8 cellular contexts compared by ENCODE assay signal in genomic region chr17:75904749-75905521, GRCh38. TPM values are rescaled to one million over a fixed set of nuclear protein-coding genes. Genes with fewer than 3 reads are reported as not detected.
A peak's percentile ranks its signal among the peaks of the same experiment; 100 is the strongest.
DNase-seq lines count a peak whose midpoint lies in the region; ATAC-seq lines count a peak whose summit lies in the region.

Gene MRPL38 (minus strand): TSS chr17:75904884. CDS start chr17:75904875, 9 bp downstream.

- peak within 1 kb of the TSS; percentile 33 for H2AK5ac ChIP-seq in mesenchymal stem cell (ENCODE audit: low read length, severe bottlenecking)

- WGBS in mesenchymal stem cell, result 5% methylated on average over 47 of the region's 69 CpGs

- peak within 1 kb of the TSS; percentile 93 for H2BK15ac ChIP-seq in mesenchymal stem cell (ENCODE audit: low read depth, poor library complexity, severe bottlenecking)

- H3K23ac ChIP-seq in mesenchymal stem cell (ENCODE audit: low read length in 2 of 2), result no peak within 1 kb of the TSS

- H3K4ac ChIP-seq in mesenchymal stem cell (ENCODE audit: low read depth in 1 of 2, low read length in 2 of 2), result peak within 1 kb of the TSS in 1 of 2 experiments; percentile 90

- peak within 1 kb of the TSS; percentile 46 for H4K91ac ChIP-seq in mesenchymal stem cell (ENCODE audit: low read length)

- peak within 1 kb of the TSS; percentile 88 for H3K4me2 ChIP-seq in mesenchymal stem cell (ENCODE audit: low read length, poor library complexity, severe bottlenecking)

- H3K79me1 ChIP-seq in mesenchymal stem cell (replicated peaks; ENCODE audit: low read length, poor library complexity, severe bottlenecking), result peaks cover 18% of the 10 kb centered on the region

- peak within 1 kb of the TSS; percentile 65 for H3K4me3 ChIP-seq in effector memory CD4-positive, alpha-beta T cell (ENCODE audit: insufficient read depth, low read depth, low read length, poor library complexity, severe bottlenecking)
- H3K4me3 ChIP-seq in mesenchymal stem cell (ENCODE audit: insufficient read depth in 1 of 2, low read depth in 1 of 2, low read length in 2 of 2), result peak within 1 kb of the TSS; percentile 87 to 93

- H3K14ac ChIP-seq in mesenchymal stem cell (ENCODE audit: low read length in 2 of 2), result peak within 1 kb of the TSS in 1 of 2 experiments; percentile 62

- ATAC-seq in GM19468 (IDR thresholded peaks at IDR 0.05; ENCODE audit: extremely low read depth, unreplicated experiment), result peak; percentile 92

- H3K9ac ChIP-seq in mesenchymal stem cell (ENCODE audit: low read length), result peak within 1 kb of the TSS; percentile 90

- H2BK120ac ChIP-seq in mesenchymal stem cell (ENCODE audit: low read depth, low read length), result peak within 1 kb of the TSS; percentile 67

- peak; percentile 95 for DNase-seq in COLO829 (ENCODE audit: low spot score)
- peak; percentile 97 for DNase-seq in HT-29 (ENCODE audit: low spot score)
- peak; percentile 93 for DNase-seq in NK-92 treated with Interleukin-12 subunit alpha and Interleukin-12 subunit beta, amount 100 ng/mL, for 24 hours (lab: John Stamatoyannopoulos, UW)
- DNase-seq in effector memory CD4-positive, alpha-beta T cell, result peak; percentile 86 to 93 (median 89)
- DNase-seq in mesenchymal stem cell, result peak; percentile 94
- DNase-seq in stimulated activated CD8-positive, alpha-beta memory T cell treated with anti-CD3 and anti-CD28 coated beads, Interleukin-12 subunit alpha, Interleukin-12 subunit beta, amount 100 ng/mL, for 4 hours (ENCODE audit: low read depth), result peak; percentile 91

- peaks cover 9% of the 10 kb centered on the region for H3K4me1 ChIP-seq in effector memory CD4-positive, alpha-beta T cell (ENCODE audit: control insufficient read depth, insufficient read depth, low read length, poor library complexity, severe bottlenecking)
- peaks cover 23% of the 10 kb centered on the region for H3K4me1 ChIP-seq in mesenchymal stem cell (ENCODE audit: control insufficient read depth, insufficient read depth, low read depth, low read length)

- H3K18ac ChIP-seq in mesenchymal stem cell (ENCODE audit: low read depth in 1 of 2, low read length in 2 of 2), result peak within 1 kb of the TSS; percentile 77 to 80

- peak within 1 kb of the TSS; percentile 79 for H3K27ac ChIP-seq in effector memory CD4-positive, alpha-beta T cell (ENCODE audit: insufficient read depth, low read length, poor library complexity, severe bottlenecking)
- peak within 1 kb of the TSS; percentile 77 for H3K27ac ChIP-seq in mesenchymal stem cell (ENCODE audit: low read length, poor library complexity, severe bottlenecking)

- no peak within 1 kb of the TSS for H2BK5ac ChIP-seq in mesenchymal stem cell (ENCODE audit: low read depth, low read length, poor library complexity, severe bottlenecking)

- peak within 1 kb of the TSS; percentile 98 for H4K8ac ChIP-seq in mesenchymal stem cell (ENCODE audit: low read length)

- peak within 1 kb of the TSS; percentile 36 for H2AFZ ChIP-seq in mesenchymal stem cell (ENCODE audit: low read depth, low read length)

- H3K27me3 ChIP-seq in effector memory CD4-positive, alpha-beta T cell (replicated peaks; ENCODE audit: control insufficient read depth, insufficient read depth, low read length, poor library complexity, severe bottlenecking), result no peaks in the 10 kb centered on the region
- H3K27me3 ChIP-seq in mesenchymal stem cell (ENCODE audit: control insufficient read depth in 1 of 2, insufficient read depth in 1 of 2, low read length in 2 of 2), result no peaks in the 10 kb centered on the region

- CTCF ChIA-PET in activated CD8-positive, alpha-beta memory T cell treated with anti-CD3 and anti-CD28 coated beads for 36 hours (lab: Charles Lee), result interaction anchor here (0.6 to 5.4 kb wide), 20 partner anchors 8 to 217 kb away, joined by 3 to 59 read pairs (median 4); partner anchors contain the start of genes CDK3, FBF1, TRIM65 and WBP2

- peak within 1 kb of the TSS in 1 of 2 experiments; percentile 57 for H2BK12ac ChIP-seq in mesenchymal stem cell (ENCODE audit: low read length in 2 of 2)

- no peaks in the 10 kb centered on the region for H3K9me3 ChIP-seq in effector memory CD4-positive, alpha-beta T cell (ENCODE audit: control insufficient read depth, low read length)
- H3K9me3 ChIP-seq in mesenchymal stem cell (ENCODE audit: control insufficient read depth, low read length), result no peaks in the 10 kb centered on the region

- POLR2A ChIA-PET in activated CD8-positive, alpha-beta memory T cell treated with anti-CD3 and anti-CD28 coated beads for 36 hours (lab: Charles Lee), result interaction anchor here (0.5 to 1.0 kb wide), 5 partner anchors 9 to 609 kb away, joined by 3 to 4 read pairs (median 3); partner anchors contain the start of genes FBF1 and TRIM65

- H3K36me3 ChIP-seq in effector memory CD4-positive, alpha-beta T cell (ENCODE audit: control insufficient read depth, insufficient read depth, low read length), result peaks cover 27% of the 10 kb centered on the region
- H3K36me3 ChIP-seq in mesenchymal stem cell (ENCODE audit: control insufficient read depth in 1 of 2, insufficient read depth in 2 of 2, low read depth in 1 of 2, low read length in 2 of 2), result peaks cover 21 to 24% of the 10 kb centered on the region in 2 experiments

RNA-seq across cellular contexts. Expression of gene MRPL38, which starts in this region (rescaled TPM):
- total RNA-seq in HT-29 (2014; rRNA removed; shearing (Covaris generic)), result 85.7 and 92.3 TPM in 2 replicates
- total RNA-seq in activated CD8-positive, alpha-beta memory T cell treated with anti-CD3 and anti-CD28 coated beads for 36 hours, result 100 to 1,000 TPM; 162 to 166 TPM
- 44.2 TPM for polyA plus RNA-seq in mesenchymal stem cell (2013, experiment 1 of 2)
- 41.8 TPM for polyA plus RNA-seq in mesenchymal stem cell (2013, experiment 2 of 2)

Comparison
In these comparisons a context has a peak if more than half of its experiments do, and no peak if none do; other contexts are left out.
1. Peak in every context shown above with its lines: DNase-seq, ATAC-seq, H3K4me3 ChIP-seq and H3K27ac ChIP-seq.